1 cellular context compared by ENCODE assay signal in genomic region chr11:111019931-111020381, GRCh38.
TF ChIP-seq lines count a peak whose summit lies in the region.

No MANE protein-coding gene starts in this region.

TF ChIP-seq in HEK293, 187 proteins besides CTCF, POLR2A, EP300 and RAD21 (continued from another document):
- no peak for TF ChIP-seq ZNF280D (tag by site-specific recombination; IDR thresholded peaks at IDR 0.05)
- no peak for TF ChIP-seq ZNF624 (tag by site-specific recombination; IDR thresholded peaks at IDR 0.05)
